ENCODE assay signal across 8 cellular contexts in the genomic region with DNA sequence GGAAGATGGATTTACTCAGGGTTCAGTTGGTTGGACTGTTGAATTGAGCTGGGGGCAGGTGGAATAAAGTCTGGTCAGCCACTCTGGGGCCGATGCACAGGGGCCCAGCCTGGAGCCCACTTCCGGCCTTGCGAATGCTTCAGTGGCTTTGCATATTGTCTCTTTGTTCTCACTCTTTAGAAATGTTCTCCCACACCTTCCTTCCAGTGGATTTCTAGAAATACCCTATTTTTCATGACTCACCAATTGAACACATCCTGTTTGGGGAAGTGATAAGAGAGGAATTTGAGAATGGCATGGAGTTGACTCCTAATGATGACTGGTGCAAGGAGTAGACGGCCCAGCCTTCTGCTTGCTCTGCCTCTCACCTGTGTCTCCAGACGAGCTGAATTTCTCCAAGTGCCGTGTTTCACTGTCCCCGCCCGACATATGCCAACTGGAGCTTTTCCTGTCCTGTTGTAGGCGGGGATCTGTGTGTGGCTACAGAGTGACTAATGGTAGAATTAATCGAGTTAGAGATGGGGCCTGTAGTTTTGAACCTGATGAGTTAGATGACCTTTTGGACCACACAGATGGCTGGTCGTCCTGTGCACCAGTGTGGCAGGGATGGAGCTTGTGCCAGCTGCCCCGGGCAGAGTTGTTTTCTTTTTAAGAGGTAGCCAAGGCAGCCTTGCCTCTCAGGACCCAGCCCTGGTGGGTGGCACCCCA. TPM values are rescaled to one million over a fixed set of nuclear protein-coding genes. Genes with fewer than 3 reads are reported as not detected.
A peak's percentile ranks its signal among the peaks of the same experiment; 100 is the strongest.
DNase-seq lines count a peak whose midpoint lies in the region; ATAC-seq, FAIRE-seq and TF ChIP-seq lines count a peak whose summit lies in the region.

No MANE protein-coding gene starts in this region.

- TF ChIP-seq CTCF in esophagus squamous epithelium (IDR thresholded peaks at IDR 0.05) (no peak), pancreas (IDR thresholded peaks at IDR 0.05) (no peak)
- no peak for TF ChIP-seq CTCF in activated CD8-positive, alpha-beta T cell treated with anti-CD3 and anti-CD28 coated beads for 36 hours (IDR thresholded peaks at IDR 0.05)
- no peak for TF ChIP-seq CTCF in CD8-positive, alpha-beta T cell (IDR thresholded peaks at IDR 0.05)

- peak; percentile 23 to 73 (median 68) for ATAC-seq in pancreas
- no peak for ATAC-seq in activated CD8-positive, alpha-beta T cell treated with anti-CD3 and anti-CD28 coated beads for 36 hours
- no peak for ATAC-seq in CD8-positive, alpha-beta T cell

- WGBS in esophagus squamous epithelium, 2 donors, result 37 to 44% methylated on average over 9 to 12 of the region's 12 CpGs
- 69 to 76% methylated on average over 12 of the region's 12 CpGs for WGBS in pancreas, 2 donors

- no peak overlapping the region for H3K27ac Mint-ChIP-seq in activated CD8-positive, alpha-beta T cell treated with anti-CD3 and anti-CD28 coated beads for 36 hours
- no peak overlapping the region for H3K27ac Mint-ChIP-seq in CD8-positive, alpha-beta T cell

- H3K4me1 ChIP-seq in SJCRH30 (peaks cover 58% of the 10 kb centered on the region), esophagus squamous epithelium (peaks cover 26 to 98% (median 81%) of the 10 kb centered on the region in 3 donors), pancreas (peaks cover 2 to 29% (median 6%) of the 10 kb centered on the region in 3 donors)
- H3K4me1 ChIP-seq in CD8-positive, alpha-beta T cell (ENCODE audit: insufficient read depth, low read length), result no peaks in the 10 kb centered on the region

- no peaks in the 10 kb centered on the region for H3K27me3 ChIP-seq in SJCRH30
- H3K27me3 ChIP-seq in esophagus squamous epithelium, result no peaks in the 10 kb centered on the region
- H3K27me3 ChIP-seq in pancreas, result no peaks in the 10 kb centered on the region
- no peaks in the 10 kb centered on the region for H3K27me3 ChIP-seq in CD8-positive, alpha-beta T cell (ENCODE audit: insufficient read depth, low read length)

- CTCF ChIA-PET in activated CD8-positive, alpha-beta T cell treated with anti-CD3 and anti-CD28 coated beads for 36 hours (lab: Charles Lee), result interaction anchor here (1.0 kb wide), 1 partner anchor 749 kb away, joined by 3 read pairs; no protein-coding TSS in a partner anchor
- CTCF ChIA-PET in CD8-positive, alpha-beta T cell (lab: Charles Lee), result no interaction called here

- peak; percentile 24 for DNase-seq in DMS53 treated with DMSO at 0.1 percent for 48 hours (lab: John Stamatoyannopoulos, UW; ENCODE audit: unreplicated experiment)
- DNase-seq in SJCRH30, result peak; percentile 51 to 66
- DNase-seq in esophagus squamous epithelium (lab: John Stamatoyannopoulos, UW), result no peak
- peak in 1 of 6 donors; percentile 29 for DNase-seq in pancreas
- DNase-seq in activated CD8-positive, alpha-beta T cell treated with anti-CD3 and anti-CD28 coated beads for 36 hours, result no peak
- DNase-seq in NAMALWA (ENCODE audit: low spot score), result no peak
- no peak for DNase-seq in CD8-positive, alpha-beta T cell
- DNase-seq in NCI-H1436 (lab: John Stamatoyannopoulos, UW), result no peak

- H3K4me3 ChIP-seq in SJCRH30 (peak overlapping the region; percentile 31), esophagus squamous epithelium (no peak overlapping the region), pancreas (no peak overlapping the region)
- no peak overlapping the region for H3K4me3 ChIP-seq in CD8-positive, alpha-beta T cell (ENCODE audit: low read depth, low read length)

- H3K27ac ChIP-seq in SJCRH30 (peak overlapping the region; percentile 90), esophagus squamous epithelium (peak overlapping the region; percentile 53 to 80 (median 75)), pancreas (peak overlapping the region in 2 of 4 donors; percentile 56 to 79)
- no peak overlapping the region for H3K27ac ChIP-seq in CD8-positive, alpha-beta T cell (ENCODE audit: low read depth, low read length)

- TF ChIP-seq POLR2A in esophagus squamous epithelium (IDR thresholded peaks at IDR 0.05), result no peak

- H3K36me3 ChIP-seq in SJCRH30 (no peaks in the 10 kb centered on the region), esophagus squamous epithelium (no peaks in the 10 kb centered on the region), pancreas (no peaks in the 10 kb centered on the region)
- H3K36me3 ChIP-seq in CD8-positive, alpha-beta T cell (ENCODE audit: insufficient read depth, low read length), result no peaks in the 10 kb centered on the region

- H3K36me3 Mint-ChIP-seq in activated CD8-positive, alpha-beta T cell treated with anti-CD3 and anti-CD28 coated beads for 36 hours (ENCODE audit: low read depth), result no peaks in the 10 kb centered on the region
- no peaks in the 10 kb centered on the region for H3K36me3 Mint-ChIP-seq in CD8-positive, alpha-beta T cell

- intact Hi-C loops in esophagus squamous epithelium (cut with DNase I), result no loop called here
- intact Hi-C loops in pancreas (cut with DNase I), result no loop called here
- intact Hi-C loops in activated CD8-positive, alpha-beta T cell treated with anti-CD3 and anti-CD28 coated beads for 36 hours (cut with micrococcal nuclease), result no loop called here
- intact Hi-C loops in CD8-positive, alpha-beta T cell (cut with DNase I, micrococcal nuclease), result no loop called here

- H3K27me3 Mint-ChIP-seq in activated CD8-positive, alpha-beta T cell treated with anti-CD3 and anti-CD28 coated beads for 36 hours, result peaks cover 8% of the 10 kb centered on the region
- peaks cover 10% of the 10 kb centered on the region for H3K27me3 Mint-ChIP-seq in CD8-positive, alpha-beta T cell (ENCODE audit: low read depth)

- H3K4me3 Mint-ChIP-seq in activated CD8-positive, alpha-beta T cell treated with anti-CD3 and anti-CD28 coated beads for 36 hours, result no peak overlapping the region
- H3K4me3 Mint-ChIP-seq in CD8-positive, alpha-beta T cell, result no peak overlapping the region

- H3K4me1 Mint-ChIP-seq in activated CD8-positive, alpha-beta T cell treated with anti-CD3 and anti-CD28 coated beads for 36 hours (ENCODE audit: low read depth), result no peaks in the 10 kb centered on the region
- no peaks in the 10 kb centered on the region for H3K4me1 Mint-ChIP-seq in CD8-positive, alpha-beta T cell (ENCODE audit: low read depth)

- H3K9me3 ChIP-seq in SJCRH30 (replicated peaks), result no peaks in the 10 kb centered on the region
- no peaks in the 10 kb centered on the region for H3K9me3 ChIP-seq in esophagus squamous epithelium
- no peaks in the 10 kb centered on the region for H3K9me3 ChIP-seq in pancreas
- H3K9me3 ChIP-seq in CD8-positive, alpha-beta T cell (ENCODE audit: low read length), result no peaks in the 10 kb centered on the region

- FAIRE-seq in pancreas (lab: Jason Lieb, UNC), result no peak

- H3K9me3 Mint-ChIP-seq in activated CD8-positive, alpha-beta T cell treated with anti-CD3 and anti-CD28 coated beads for 36 hours, result no peaks in the 10 kb centered on the region
- H3K9me3 Mint-ChIP-seq in CD8-positive, alpha-beta T cell, result no peaks in the 10 kb centered on the region

- POLR2A ChIA-PET in activated CD8-positive, alpha-beta T cell treated with anti-CD3 and anti-CD28 coated beads for 36 hours (lab: Charles Lee), result interaction anchor here (1.3 kb wide), 1 partner anchor 29 kb away, joined by 3 read pairs; a partner anchor contains a TSS
- POLR2A ChIA-PET in CD8-positive, alpha-beta T cell (lab: Charles Lee), result no interaction called here

RNA-seq across cellular contexts. Expression of a gene that starts 28.2 kb away (rescaled TPM):
- total RNA-seq in SJCRH30 (2014; rRNA removed; shearing (Covaris generic)), result 27.8 and 32.6 TPM in 2 replicates
- total RNA-seq in esophagus squamous epithelium (10 to 100 TPM in 1 of 4 donors, 1 to 10 TPM in 3; 3.3 to 15.3 (median 6.9) TPM), pancreas (10 to 100 TPM in 3 of 6 donors, 1 to 10 TPM in 3; 6.5 to 17.7 (median 8.8) TPM)
- polyA plus RNA-seq in pancreas, result 1 to 10 TPM; 5.8 to 6.6 TPM
- total RNA-seq in activated CD8-positive, alpha-beta T cell treated with anti-CD3 and anti-CD28 coated beads for 36 hours, result not detected
- not detected for total RNA-seq in CD8-positive, alpha-beta T cell

Comparison
In these comparisons a context has a peak if more than half of its experiments do, and no peak if none do; other contexts are left out.
1. DNase-seq: peak in DMS53 treated with DMSO at 0.1 percent for 48 hours (single experiment) and SJCRH30 (2 of 2); none in esophagus squamous epithelium (single experiment), activated CD8-positive, alpha-beta T cell treated with anti-CD3 and anti-CD28 coated beads for 36 hours (single experiment), NAMALWA (single experiment), CD8-positive, alpha-beta T cell (0 of 7) and NCI-H1436 (single experiment).
2. ATAC-seq: peak in pancreas (4 of 4); none in activated CD8-positive, alpha-beta T cell treated with anti-CD3 and anti-CD28 coated beads for 36 hours (single experiment) and CD8-positive, alpha-beta T cell (single experiment).